ENCODE assay signal across 12 cellular contexts in genomic region chr3:177574232-177574856, GRCh38.
A peak's percentile ranks its signal among the peaks of the same experiment; 100 is the strongest.
DNase-seq lines count a peak whose midpoint lies in the region; ATAC-seq, FAIRE-seq and TF ChIP-seq lines count a peak whose summit lies in the region.
"Had no signal": no experiment of that assay in that cellular context is flagged by ENCODE, and none has a peak within 500 bp of the region (broad histone marks: within the 10 kb centered on the region; RNA-seq: fewer than 3 reads in every experiment).

No MANE protein-coding gene starts in this region.

- in situ Hi-C loops in brain microvascular endothelial cell (cut with HindIII; ENCODE audit: low pct_ligation_motif_present, low sequenced_read_pairs): no loop called here

- CTCF ChIA-PET in A549 (lab: Yijun Ruan, JAX): no interaction called here

- H3K9me3 ChIP-seq in A549 (no peaks in the 10 kb centered on the region), vagina (no peaks in the 10 kb centered on the region), kidney (ENCODE audit: control insufficient read depth in 1 of 2, low read length in 2 of 2) (no peaks in the 10 kb centered on the region)

- 0 out of 5 replicates have a peak, but pooled peaks of 1 of the 2 experiments have one; percentile 23 for TF ChIP-seq EP300 in A549 (IDR thresholded peaks at IDR 0.05)

- 0 out of 5 replicates have a peak, but pooled peaks of 1 of the 2 experiments have one; percentile 27 for TF ChIP-seq RAD21 in A549 (conservative IDR thresholded peaks at IDR 0.05 in 1 of 2, IDR thresholded peaks at IDR 0.05 in 1 of 2)

- peak; percentile 22 to 87 for DNase-seq in A549 (ENCODE audit: low read depth in 1 of 2, low spot score in 1 of 2)
- DNase-seq in LNCaP clone FGC (ENCODE audit: low read depth): peak; percentile 17
- DNase-seq in brain microvascular endothelial cell: peak; percentile 90
- DNase-seq in left lobe of liver (ENCODE audit: low spot score): peak; percentile 70
- DNase-seq in posterior vena cava (ENCODE audit: low spot score): no peak
- no peak for DNase-seq in NCI-H2107 treated with DMSO at 0.1 percent for 48 hours (lab: John Stamatoyannopoulos, UW; ENCODE audit: unreplicated experiment)
- no peak for DNase-seq in vagina (ENCODE audit: extremely low spot score in 2 of 2)
- no peak for DNase-seq in kidney
- DNase-seq: activated naive CD8-positive, alpha-beta T cell treated with anti-CD3 and anti-CD28 coated beads, Interleukin-2, amount 10 ng/mL, durations not matched to agents 7 days and 5 days; stimulated activated CD4-positive, alpha-beta T cell treated with anti-CD3 and anti-CD28 coated beads, Interleukin-4, amount 100 ng/mL, for 1 hour; T1000 had no signal

- TF ChIP-seq CTCF in A549 (IDR thresholded peaks at IDR 0.05): no peak
- TF ChIP-seq CTCF in LNCaP clone FGC (IDR thresholded peaks at IDR 0.05; ENCODE audit: control insufficient read depth, extremely low read depth, insufficient read depth): no peak
- TF ChIP-seq CTCF in brain microvascular endothelial cell (IDR thresholded peaks at IDR 0.05; ENCODE audit: low read depth, low read length, missing control alignments): no peak
- no peak for TF ChIP-seq CTCF in vagina (IDR thresholded peaks at IDR 0.05)
- TF ChIP-seq CTCF in kidney (IDR thresholded peaks at IDR 0.05; ENCODE audit: borderline replicate concordance, extremely low read depth, insufficient read depth): no peak

- peak overlapping the region; percentile 70 to 77 for H3K27ac ChIP-seq in A549
- H3K27ac ChIP-seq in brain microvascular endothelial cell: no peak overlapping the region
- H3K27ac ChIP-seq in vagina: no peak overlapping the region
- H3K27ac ChIP-seq in kidney (ENCODE audit: low read depth in 2 of 2, low read length in 2 of 2): no peak overlapping the region
- H3K27ac ChIP-seq: BLaER1 treated with 17β-estradiol and CSF1 and Interleukin-3, amounts not matched to agents 10 nM and 100 nM had no signal

- H3K9ac ChIP-seq in kidney (ENCODE audit: low read length in 2 of 2): no peak overlapping the region
- H3K9ac ChIP-seq: BLaER1 treated with 17β-estradiol and CSF1 and Interleukin-3, amounts not matched to agents 10 nM and 100 nM had no signal

- intact Hi-C loops in posterior vena cava (cut with DNase I): no loop called here
- intact Hi-C loops in vagina (cut with DNase I): no loop called here
- intact Hi-C loops in kidney (cut with DNase I): no loop called here

- POLR2A ChIA-PET in A549 (lab: Yijun Ruan, JAX): interaction anchor here (0.8 kb wide), 1 partner anchor 15 kb away, joined by 3 read pairs; no protein-coding TSS in a partner anchor

- TF ChIP-seq POLR2A in A549 (IDR thresholded peaks at IDR 0.05; ENCODE audit: low read length) (no peak), vagina (IDR thresholded peaks at IDR 0.05) (no peak)

- ATAC-seq in A549: peak; percentile 89 to 97
- peak; percentile 97 for ATAC-seq in left lobe of liver

- 18% methylated on average over 7 of the region's 7 CpGs for WGBS in A549 (ENCODE audit: missing lambda C conversion rate)

- H3K4me2 ChIP-seq in A549: peak overlapping the region; percentile 83

- no peak for FAIRE-seq in A549 (lab: Jason Lieb, UNC)
- FAIRE-seq in kidney (lab: Jason Lieb, UNC): no peak

- H3K4me3 ChIP-seq in A549 (no peak overlapping the region), LNCaP clone FGC (ENCODE audit: low read depth, low read length) (no peak overlapping the region), brain microvascular endothelial cell (ENCODE audit: low read depth, low read length) (no peak overlapping the region), vagina (no peak overlapping the region), kidney (ENCODE audit: low read length in 2 of 2) (no peak overlapping the region)
- H3K4me3 ChIP-seq: BLaER1 treated with 17β-estradiol and CSF1 and Interleukin-3, amounts not matched to agents 10 nM and 100 nM had no signal

- H3K36me3 ChIP-seq in brain microvascular endothelial cell (replicated peaks) (no peaks in the 10 kb centered on the region), vagina (no peaks in the 10 kb centered on the region), kidney (ENCODE audit: control insufficient read depth in 1 of 2, insufficient read depth in 2 of 2, low read length in 2 of 2) (no peaks in the 10 kb centered on the region)
- H3K36me3 ChIP-seq: BLaER1 treated with 17β-estradiol and CSF1 and Interleukin-3, amounts not matched to agents 10 nM and 100 nM had no signal

- no peaks in the 10 kb centered on the region for H3K27me3 ChIP-seq in brain microvascular endothelial cell (replicated peaks)
- H3K27me3 ChIP-seq in vagina: no peaks in the 10 kb centered on the region
- H3K27me3 ChIP-seq: BLaER1 treated with 17β-estradiol and CSF1 and Interleukin-3, amounts not matched to agents 10 nM and 100 nM had no signal

- peaks cover 19% of the 10 kb centered on the region for H3K4me1 ChIP-seq in A549
- peaks cover 5% of the 10 kb centered on the region for H3K4me1 ChIP-seq in vagina
- no peaks in the 10 kb centered on the region for H3K4me1 ChIP-seq in kidney (ENCODE audit: control insufficient read depth in 1 of 2, insufficient read depth in 1 of 2, low read depth in 1 of 2, low read length in 2 of 2)

TF ChIP-seq in A549, 52 proteins besides CTCF, POLR2A, EP300 and RAD21:
- 0 out of 2 replicates have a peak, but pooled peaks have one; percentile 53 for TF ChIP-seq MYC (IDR thresholded peaks at IDR 0.05; ENCODE audit: borderline replicate concordance, low read length)
- no peak for TF ChIP-seq NFE2L2 (conservative IDR thresholded peaks at IDR 0.05; ENCODE audit: low read length)
- no peak for TF ChIP-seq ESRRA (IDR thresholded peaks at IDR 0.05; ENCODE audit: borderline replicate concordance, low read length)
- TF ChIP-seq GATA3 (IDR thresholded peaks at IDR 0.05; ENCODE audit: borderline replicate concordance): peak; percentile 39; the same call in 1 of the 2 replicates
- no peak for TF ChIP-seq CHD2 (IDR thresholded peaks at IDR 0.05; ENCODE audit: low read length, partially characterized antibody)
- peak; percentile 22; the same call in 1 of the 2 replicates for TF ChIP-seq MAX (IDR thresholded peaks at IDR 0.05)
- no peak for TF ChIP-seq BHLHE40 (IDR thresholded peaks at IDR 0.05; ENCODE audit: low read depth, low read length)
- no peak for TF ChIP-seq KDM1A (IDR thresholded peaks at IDR 0.05; ENCODE audit: low read depth)
- TF ChIP-seq ZFP36 (IDR thresholded peaks at IDR 0.05; ENCODE audit: borderline replicate concordance, partially characterized antibody): no peak

Comparison
In these comparisons a context has a peak if more than half of its experiments do, and no peak if none do; other contexts are left out.
1. DNase-seq: peak in A549 (2 of 2), LNCaP clone FGC (single experiment), brain microvascular endothelial cell (single experiment) and left lobe of liver (single experiment); none in posterior vena cava (single experiment), NCI-H2107 treated with DMSO at 0.1 percent for 48 hours (single experiment), vagina (0 of 2) and kidney (single experiment).
2. H3K27ac ChIP-seq: peak in A549 (2 of 2); none in brain microvascular endothelial cell (single experiment), vagina (single experiment) and kidney (0 of 2).